In the genomic region with DNA sequence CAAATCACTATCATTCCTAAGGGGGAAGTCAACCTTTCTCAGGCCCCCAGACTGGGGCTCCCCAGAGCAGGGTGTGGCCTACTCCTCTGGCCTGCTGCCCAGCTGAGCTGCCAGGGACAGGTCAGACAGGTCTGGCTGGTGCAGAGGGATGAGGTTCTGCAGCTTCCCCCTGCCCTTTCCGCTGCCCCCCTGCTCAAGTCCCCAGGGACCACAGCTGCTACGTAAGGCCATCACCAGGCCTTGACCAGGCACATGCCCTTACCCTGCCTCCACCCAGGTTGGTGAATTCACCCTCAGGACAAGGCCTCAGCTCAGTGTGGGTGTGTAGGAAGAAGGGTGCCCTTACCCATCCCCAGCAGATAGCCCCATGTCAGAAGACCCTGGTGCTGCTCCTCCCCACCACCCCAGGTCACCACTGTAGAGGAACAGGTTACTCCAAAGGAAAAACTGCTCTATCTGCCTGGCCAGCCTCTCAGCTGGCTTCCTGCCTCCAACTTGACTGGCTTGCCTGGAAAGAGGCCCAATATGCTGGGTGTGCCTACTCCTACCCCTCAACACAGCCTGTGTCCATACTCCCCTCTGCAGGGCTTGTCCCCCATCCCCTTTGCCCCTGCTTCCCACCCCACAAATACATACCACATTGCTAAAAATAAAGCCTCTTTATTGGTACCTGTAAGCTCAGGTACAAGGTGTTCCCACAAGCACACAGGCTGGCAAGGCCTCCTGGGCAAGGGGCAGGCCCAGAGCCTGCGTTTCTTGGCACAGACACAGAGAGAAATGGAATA, we compare ENCODE assay signal across 8 cellular contexts. TPM values are rescaled to one million over a fixed set of nuclear protein-coding genes. Genes with fewer than 3 reads are reported as not detected.
DNase-seq lines count a peak whose midpoint lies in the region; ATAC-seq and TF ChIP-seq lines count a peak whose summit lies in the region.

No MANE protein-coding gene starts in this region.

- no peak overlapping the region for H3K4me3 ChIP-seq in CD8-positive, alpha-beta T cell (ENCODE audit: low read depth, low read length)
- H3K4me3 ChIP-seq in neutrophil (ENCODE audit: low read depth in 1 of 2, low read length in 1 of 2), result no peak overlapping the region

- no peaks in the 10 kb centered on the region for H3K9me3 Mint-ChIP-seq in CD8-positive, alpha-beta T cell
- H3K9me3 Mint-ChIP-seq in endothelial cell (ENCODE audit: unreplicated experiment), result no peaks in the 10 kb centered on the region

- peaks cover 29% of the 10 kb centered on the region for H3K36me3 ChIP-seq in CD8-positive, alpha-beta T cell (ENCODE audit: insufficient read depth, low read length)
- peaks cover 66% of the 10 kb centered on the region for H3K36me3 ChIP-seq in neutrophil

- intact Hi-C loops in CD8-positive, alpha-beta T cell (cut with DNase I, micrococcal nuclease), result no loop called here

- ATAC-seq in CD8-positive, alpha-beta T cell, result peak; percentile 5
- ATAC-seq in HG03095 (IDR thresholded peaks at IDR 0.05; ENCODE audit: unreplicated experiment), result no peak

- TF ChIP-seq CTCF in CD8-positive, alpha-beta T cell (IDR thresholded peaks at IDR 0.05), result no peak
- TF ChIP-seq CTCF in endothelial cell (IDR thresholded peaks at IDR 0.05; ENCODE audit: unreplicated experiment) (no peak), neutrophil (IDR thresholded peaks at IDR 0.05) (no peak)

- H3K27me3 Mint-ChIP-seq in CD8-positive, alpha-beta T cell (ENCODE audit: low read depth), result no peaks in the 10 kb centered on the region
- peaks cover 12% of the 10 kb centered on the region for H3K27me3 Mint-ChIP-seq in endothelial cell (ENCODE audit: unreplicated experiment)

- peaks cover 59% of the 10 kb centered on the region for H3K36me3 Mint-ChIP-seq in CD8-positive, alpha-beta T cell
- peaks cover 46% of the 10 kb centered on the region for H3K36me3 Mint-ChIP-seq in endothelial cell (ENCODE audit: low read depth, unreplicated experiment)

- no peak for DNase-seq in CD8-positive, alpha-beta T cell
- peak; percentile 66 for DNase-seq in NCI-H226
- no peak for DNase-seq in endothelial cell (ENCODE audit: low spot score)
- no peak for DNase-seq in dedifferentiated amniotic fluid mesenchymal stem cell (ENCODE audit: extremely low spot score)
- DNase-seq in NK-92 treated with Interleukin-12 subunit alpha and Interleukin-12 subunit beta, amount 100 ng/mL, for 24 hours (lab: John Stamatoyannopoulos, UW), result no peak
- DNase-seq in NCI-H774 (lab: John Stamatoyannopoulos, UW), result no peak

- H3K27me3 ChIP-seq in CD8-positive, alpha-beta T cell (ENCODE audit: insufficient read depth, low read length), result no peaks in the 10 kb centered on the region
- H3K27me3 ChIP-seq in neutrophil, result no peaks in the 10 kb centered on the region

- CTCF ChIA-PET in CD8-positive, alpha-beta T cell (lab: Charles Lee), result interaction anchor here (1.5 to 2.2 kb wide), 2 partner anchors 15 kb away, joined by 3 to 7 read pairs; no protein-coding TSS in a partner anchor

- peak overlapping the region; percentile 32 for H3K27ac Mint-ChIP-seq in CD8-positive, alpha-beta T cell
- H3K27ac Mint-ChIP-seq in endothelial cell (ENCODE audit: unreplicated experiment), result peak overlapping the region; percentile 52

- H3K9me3 ChIP-seq in CD8-positive, alpha-beta T cell (ENCODE audit: low read length), result no peaks in the 10 kb centered on the region
- peaks cover 6% of the 10 kb centered on the region for H3K9me3 ChIP-seq in neutrophil

- no peak overlapping the region for H3K27ac ChIP-seq in CD8-positive, alpha-beta T cell (ENCODE audit: low read depth, low read length)
- H3K27ac ChIP-seq in neutrophil, result peak overlapping the region; percentile 63

- H3K4me1 ChIP-seq in CD8-positive, alpha-beta T cell (ENCODE audit: insufficient read depth, low read length), result no peaks in the 10 kb centered on the region
- peaks cover 21 to 26% of the 10 kb centered on the region in 2 experiments for H3K4me1 ChIP-seq in neutrophil (ENCODE audit: control insufficient read depth in 1 of 2, insufficient read depth in 1 of 2, low read depth in 1 of 2, low read length in 1 of 2)

- POLR2A ChIA-PET in CD8-positive, alpha-beta T cell (lab: Charles Lee), result no interaction called here

- H3K4me3 Mint-ChIP-seq in CD8-positive, alpha-beta T cell, result no peak overlapping the region
- peak overlapping the region; percentile 77 for H3K4me3 Mint-ChIP-seq in endothelial cell (ENCODE audit: unreplicated experiment)

- H3K4me1 Mint-ChIP-seq in CD8-positive, alpha-beta T cell (ENCODE audit: low read depth), result peaks cover 19% of the 10 kb centered on the region
- H3K4me1 Mint-ChIP-seq in endothelial cell (ENCODE audit: unreplicated experiment), result peaks cover 42% of the 10 kb centered on the region

RNA-seq across cellular contexts. Expression of gene CSRNP1, which starts 12.0 kb away (rescaled TPM):
- 100 to 1,000 TPM; 535 TPM for total RNA-seq in CD8-positive, alpha-beta T cell
- 20.8 TPM for total RNA-seq in endothelial cell (ENCODE audit: unreplicated experiment)

RNA-seq across cellular contexts. Expression of gene TTC21A, which starts 33.9 kb away (rescaled TPM):
- total RNA-seq in CD8-positive, alpha-beta T cell, result 1 to 10 TPM; 1.8 to 2.3 TPM
- 41.7 TPM for total RNA-seq in endothelial cell (ENCODE audit: unreplicated experiment)

RNA-seq across cellular contexts. Expression of gene GORASP1, which starts 34.0 kb away (rescaled TPM):
- 10 to 100 TPM; 13.9 to 20.2 TPM for total RNA-seq in CD8-positive, alpha-beta T cell
- 130 TPM for total RNA-seq in endothelial cell (ENCODE audit: unreplicated experiment)

RNA-seq across cellular contexts. Expression of gene XIRP1, which starts 51.0 kb away (rescaled TPM):
- total RNA-seq in CD8-positive, alpha-beta T cell, result not detected
- 0.21 TPM for total RNA-seq in endothelial cell (ENCODE audit: unreplicated experiment)

Comparison
In these comparisons a context has a peak if more than half of its experiments do, and no peak if none do; other contexts are left out.
1. RNA of gene CSRNP1, which starts 12.0 kb away (total RNA-seq): 535 TPM in CD8-positive, alpha-beta T cell; 20.8 TPM in endothelial cell (single experiment); every median in the first group is over 10 times any median in the second.
2. RNA of gene TTC21A, which starts 33.9 kb away (total RNA-seq): 41.7 TPM in endothelial cell (single experiment); 1.8 to 2.3 TPM in CD8-positive, alpha-beta T cell; every median in the first group is over 10 times any median in the second.